Comparison of ENCODE assay signal across 12 cellular contexts in the genomic region with DNA sequence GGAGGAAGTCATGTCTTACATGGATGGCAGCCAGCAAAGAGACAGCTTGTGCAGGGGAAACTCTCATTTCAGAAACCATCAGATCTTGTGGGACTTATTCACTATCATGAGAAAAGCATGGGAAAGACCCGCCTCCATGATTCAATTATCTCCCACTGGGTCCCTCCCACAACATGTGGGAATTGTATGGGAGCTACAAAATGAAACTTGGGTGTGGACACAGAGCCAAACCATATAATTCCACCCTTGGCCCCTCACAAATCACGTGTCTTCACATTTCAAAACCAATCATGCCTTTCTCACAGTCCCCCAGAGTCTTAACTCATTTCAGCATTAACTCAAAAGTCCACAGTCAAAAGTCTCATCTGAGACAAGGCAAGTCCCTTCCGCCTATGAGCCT. TPM values are rescaled to one million over a fixed set of nuclear protein-coding genes. Genes with fewer than 3 reads are reported as not detected.
DNase-seq lines count a peak whose midpoint lies in the region; ATAC-seq and TF ChIP-seq lines count a peak whose summit lies in the region.
"Not testable (repeated sequence)": the region's sequence is repeated elsewhere in the genome, so short reads cannot be mapped to it uniquely, and the experiment has no call there.
"Had no signal": no experiment of that assay in that cellular context is flagged by ENCODE, and none has a peak within 500 bp of the region (broad histone marks: within the 10 kb centered on the region; RNA-seq: fewer than 3 reads in every experiment).

No MANE protein-coding gene starts in this region.

- H3K4me3 Mint-ChIP-seq in nephron: not testable (repeated sequence)

- not testable (repeated sequence) for H3K4me1 Mint-ChIP-seq in nephron

- TF ChIP-seq CTCF in fibroblast of mammary gland (conservative IDR thresholded peaks at IDR 0.05; ENCODE audit: control insufficient read depth, insufficient read depth, low read depth, low read length); nephron (IDR thresholded peaks at IDR 0.05; ENCODE audit: unreplicated experiment in 3 of 3): not testable (repeated sequence)

- H3K9me3 Mint-ChIP-seq in nephron: peaks cover 37% of the 10 kb centered on the region

- H3K36me3 Mint-ChIP-seq in nephron (ENCODE audit: low read depth): not testable (repeated sequence)

- DNase-seq in EH (ENCODE audit: low read depth) (peak; percentile 26), RPMI7951 (ENCODE audit: low read depth) (peak; percentile 7), fibroblast of mammary gland (ENCODE audit: low read depth) (peak; percentile 37)
- DNase-seq in left colon: not testable (repeated sequence)

- intact Hi-C loops in left colon (cut with DNase I, micrococcal nuclease): not testable (repeated sequence)

- H3K27me3 Mint-ChIP-seq in nephron (ENCODE audit: low read depth): not testable (repeated sequence)

- ATAC-seq in left colon: peak; percentile 78

- not testable (repeated sequence) for H3K4me3 ChIP-seq in fibroblast of mammary gland (ENCODE audit: control insufficient read depth, low read depth, low read length)

- H3K27ac Mint-ChIP-seq in nephron: peak overlapping the region in 2 of 3 experiments; percentile 23 to 75

RNA-seq across cellular contexts. Expression of gene GNA14, which starts 42.0 kb away (rescaled TPM):
- total RNA-seq in RPMI7951 (2014; rRNA removed; shearing (Covaris generic)): 1.1 TPM in 1 of 2 replicates, not detected in the other
- 10 to 100 TPM; 12.3 to 13.2 TPM for total RNA-seq in left colon
- total RNA-seq: A172; B cell; Caco-2; CD4-positive, CD25-positive, alpha-beta regulatory T cell; CD8-positive, alpha-beta T cell; G401; HFFc6 had no signal
